Comparison of ENCODE assay signal across 16 cellular contexts in the genomic region with DNA sequence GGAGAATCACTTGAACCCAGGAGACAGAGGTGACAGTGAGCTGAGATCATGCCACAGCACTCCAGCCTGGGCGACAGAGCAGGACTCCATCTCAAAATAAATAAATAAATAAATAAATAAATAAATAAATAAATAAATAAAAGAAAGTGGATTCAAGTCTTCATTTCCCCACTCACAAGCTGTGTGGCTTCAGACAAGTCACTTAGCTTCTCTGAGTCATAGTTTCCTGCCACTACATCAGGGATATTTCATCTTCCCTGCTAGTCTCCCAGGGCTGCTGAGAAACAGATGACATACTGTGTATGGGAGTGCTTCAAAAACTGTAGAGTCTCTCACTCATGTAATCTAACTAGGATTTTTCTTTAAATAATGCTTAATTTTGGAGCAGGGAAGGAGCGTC. TPM values are rescaled to one million over a fixed set of nuclear protein-coding genes. Genes with fewer than 3 reads are reported as not detected.
A peak's percentile ranks its signal among the peaks of the same experiment; 100 is the strongest.
DNase-seq lines count a peak whose midpoint lies in the region; ATAC-seq and TF ChIP-seq lines count a peak whose summit lies in the region.
"Had no signal": no experiment of that assay in that cellular context is flagged by ENCODE, and none has a peak within 500 bp of the region (broad histone marks: within the 10 kb centered on the region; RNA-seq: fewer than 3 reads in every experiment).

No MANE protein-coding gene starts in this region.

- TF ChIP-seq CTCF in AG04449 (IDR thresholded peaks at IDR 0.05; ENCODE audit: insufficient read depth, low read length, missing control alignments), result no peak
- no peak for TF ChIP-seq CTCF in HEK293 (tag by site-specific recombination; IDR thresholded peaks at IDR 0.05)
- TF ChIP-seq CTCF in brain microvascular endothelial cell (IDR thresholded peaks at IDR 0.05; ENCODE audit: low read depth, low read length, missing control alignments), result no peak
- no peak for TF ChIP-seq CTCF in left lung (IDR thresholded peaks at IDR 0.05)

- no peaks in the 10 kb centered on the region for H3K27me3 ChIP-seq in brain microvascular endothelial cell (replicated peaks)
- H3K27me3 ChIP-seq in left lung, result no peaks in the 10 kb centered on the region
- H3K27me3 ChIP-seq: BLaER1 treated with 17β-estradiol and CSF1 and Interleukin-3, amounts not matched to agents 10 nM and 100 nM; ovary had no signal

- CTCF ChIA-PET in AG04449 (lab: Yijun Ruan, JAX) (interaction anchor here (0.8 to 1.2 kb wide), 3 partner anchors 8 to 359 kb away, joined by 3 to 4 read pairs (median 3); no protein-coding TSS in a partner anchor), HEK293 (lab: Yijun Ruan, JAX) (no interaction called here)

- DNase-seq in AG04449 (ENCODE audit: low read depth, low spot score) (peak; percentile 31), brain microvascular endothelial cell (peak; percentile 59), left lung (no peak), DMS 273 treated with DMSO at 0.1 percent for 48 hours (lab: John Stamatoyannopoulos, UW) (no peak), NCI-H2196 treated with DMSO at 0.1 percent for 48 hours (lab: John Stamatoyannopoulos, UW; ENCODE audit: unreplicated experiment) (no peak)
- DNase-seq: activated T-cell treated with anti-CD3 and anti-CD28 coated beads for 4 hours, left cardiac atrium, NCI-H226, ovary, Right ventricle myocardium superior had no signal

- H3K36me3 ChIP-seq in HEK293 (ENCODE audit: control insufficient read depth in 2 of 2, insufficient read depth in 1 of 2, low read length in 2 of 2) (no peaks in the 10 kb centered on the region), brain microvascular endothelial cell (replicated peaks) (no peaks in the 10 kb centered on the region), left lung (no peaks in the 10 kb centered on the region)
- H3K36me3 ChIP-seq: BLaER1 treated with 17β-estradiol and CSF1 and Interleukin-3, amounts not matched to agents 10 nM and 100 nM; HAP-1; ovary had no signal

- POLR2A ChIA-PET in AG04449 (lab: Yijun Ruan, JAX) (interaction anchor here (0.6 kb wide), 1 partner anchor 19 kb away, joined by 3 read pairs; no protein-coding TSS in a partner anchor), HEK293 (lab: Yijun Ruan, JAX) (no interaction called here)

- no peak overlapping the region for H3K27ac ChIP-seq in HEK293 (ENCODE audit: extremely low read depth, low read depth, low read length)
- H3K27ac ChIP-seq in brain microvascular endothelial cell, result peak overlapping the region; percentile 83
- peak overlapping the region in 1 of 2 donors; percentile 85 for H3K27ac ChIP-seq in left lung
- H3K27ac ChIP-seq: ovary, VCaP had no signal

- H3K9me3 ChIP-seq in HEK293 (ENCODE audit: control insufficient read depth, insufficient read depth, low read depth, low read length), result no peaks in the 10 kb centered on the region
- no peaks in the 10 kb centered on the region for H3K9me3 ChIP-seq in left lung
- H3K9me3 ChIP-seq: BLaER1 treated with 17β-estradiol and CSF1 and Interleukin-3, amounts not matched to agents 10 nM and 100 nM; HAP-1; ovary had no signal

- in situ Hi-C loops in brain microvascular endothelial cell (cut with HindIII; ENCODE audit: low pct_ligation_motif_present, low sequenced_read_pairs), result no loop called here

- H3K4me3 ChIP-seq in AG04449 (ENCODE audit: low read depth, low read length) (no peak overlapping the region), HEK293 (ENCODE audit: low read depth, low read length) (no peak overlapping the region), brain microvascular endothelial cell (ENCODE audit: low read depth, low read length) (no peak overlapping the region), left lung (no peak overlapping the region)
- H3K4me3 ChIP-seq: BLaER1 treated with 17β-estradiol and CSF1 and Interleukin-3, amounts not matched to agents 10 nM and 100 nM; HAP-1; ovary had no signal

- no peaks in the 10 kb centered on the region for H3K4me1 ChIP-seq in HEK293 (ENCODE audit: control insufficient read depth, insufficient read depth, low read length)
- H3K4me1 ChIP-seq in left lung, result peaks cover 6 to 59% of the 10 kb centered on the region in 2 donors

- intact Hi-C loops in left lung (cut with DNase I), result no loop called here

- peak; percentile 37 for ATAC-seq in left lung
- ATAC-seq in GM19324 (IDR thresholded peaks at IDR 0.05; ENCODE audit: low FRiP score, unreplicated experiment), result no peak
- no peak for ATAC-seq in HG02973 (IDR thresholded peaks at IDR 0.05; ENCODE audit: unreplicated experiment)

TF ChIP-seq in HEK293, 187 proteins besides CTCF, POLR2A, EP300 and RAD21 (continues in another document):
- TF ChIP-seq RBAK (tag by site-specific recombination; IDR thresholded peaks at IDR 0.05) (no peak), BCL6B (tag by site-specific recombination; IDR thresholded peaks at IDR 0.05) (no peak), ZNF394 (tag by site-specific recombination; IDR thresholded peaks at IDR 0.05; ENCODE audit: borderline replicate concordance) (peak; percentile 74; the same call in 1 of the 2 replicates), ZNF24 (tag by site-specific recombination; IDR thresholded peaks at IDR 0.05) (no peak), ZBTB26 (tag by site-specific recombination; optimal IDR thresholded peaks at IDR 0.05) (no peak), ZNF426 (tag by site-specific recombination; IDR thresholded peaks at IDR 0.05) (peak; percentile 46), ZNF664 (tag by site-specific recombination; IDR thresholded peaks at IDR 0.05) (no peak), ZNF623 (tag by site-specific recombination; IDR thresholded peaks at IDR 0.05) (peak; percentile 43)
- TF ChIP-seq, protein P1, sequence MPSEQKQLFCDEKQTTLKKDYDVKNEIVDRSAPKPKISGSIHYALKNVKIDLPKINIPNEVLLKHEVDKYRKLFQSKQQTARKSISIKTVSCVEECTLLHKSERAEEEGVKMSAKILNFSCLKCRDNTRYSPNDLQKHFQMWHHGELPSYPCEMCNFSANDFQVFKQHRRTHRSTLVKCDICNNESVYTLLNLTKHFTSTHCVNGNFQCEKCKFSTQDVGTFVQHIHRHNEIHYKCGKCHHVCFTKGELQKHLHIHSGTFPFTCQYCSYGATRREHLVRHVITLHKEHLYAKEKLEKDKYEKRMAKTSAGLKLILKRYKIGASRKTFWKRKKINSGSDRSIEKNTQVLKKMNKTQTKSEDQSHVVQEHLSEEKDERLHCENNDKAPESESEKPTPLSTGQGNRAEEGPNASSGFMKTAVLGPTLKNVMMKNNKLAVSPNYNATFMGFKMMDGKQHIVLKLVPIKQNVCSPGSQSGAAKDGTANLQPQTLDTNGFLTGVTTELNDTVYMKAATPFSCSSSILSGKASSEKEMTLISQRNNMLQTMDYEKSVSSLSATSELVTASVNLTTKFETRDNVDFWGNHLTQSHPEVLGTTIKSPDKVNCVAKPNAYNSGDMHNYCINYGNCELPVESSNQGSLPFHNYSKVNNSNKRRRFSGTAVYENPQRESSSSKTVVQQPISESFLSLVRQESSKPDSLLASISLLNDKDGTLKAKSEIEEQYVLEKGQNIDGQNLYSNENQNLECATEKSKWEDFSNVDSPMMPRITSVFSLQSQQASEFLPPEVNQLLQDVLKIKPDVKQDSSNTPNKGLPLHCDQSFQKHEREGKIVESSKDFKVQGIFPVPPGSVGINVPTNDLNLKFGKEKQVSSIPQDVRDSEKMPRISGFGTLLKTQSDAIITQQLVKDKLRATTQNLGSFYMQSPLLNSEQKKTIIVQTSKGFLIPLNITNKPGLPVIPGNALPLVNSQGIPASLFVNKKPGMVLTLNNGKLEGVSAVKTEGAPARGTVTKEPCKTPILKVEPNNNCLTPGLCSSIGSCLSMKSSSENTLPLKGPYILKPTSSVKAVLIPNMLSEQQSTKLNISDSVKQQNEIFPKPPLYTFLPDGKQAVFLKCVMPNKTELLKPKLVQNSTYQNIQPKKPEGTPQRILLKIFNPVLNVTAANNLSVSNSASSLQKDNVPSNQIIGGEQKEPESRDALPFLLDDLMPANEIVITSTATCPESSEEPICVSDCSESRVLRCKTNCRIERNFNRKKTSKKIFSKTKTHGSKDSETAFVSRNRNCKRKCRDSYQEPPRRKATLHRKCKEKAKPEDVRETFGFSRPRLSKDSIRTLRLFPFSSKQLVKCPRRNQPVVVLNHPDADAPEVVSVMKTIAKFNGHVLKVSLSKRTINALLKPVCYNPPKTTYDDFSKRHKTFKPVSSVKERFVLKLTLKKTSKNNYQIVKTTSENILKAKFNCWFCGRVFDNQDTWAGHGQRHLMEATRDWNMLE (tag by site-specific recombination; conservative IDR thresholded peaks at IDR 0.05; ENCODE audit: low read depth), result peak; percentile 54; the same call in 1 of the 2 replicates

RNA-seq across cellular contexts. Expression of gene TBC1D9, which starts 37.2 kb away (rescaled TPM):
- 10 to 100 TPM; 29.0 to 34.0 TPM for total RNA-seq in left lung

Comparison
In these comparisons a context has a peak if more than half of its experiments do, and no peak if none do; other contexts are left out.
1. DNase-seq: peak in AG04449 (single experiment) and brain microvascular endothelial cell (single experiment); none in left lung (0 of 2), DMS 273 treated with DMSO at 0.1 percent for 48 hours (single experiment) and NCI-H2196 treated with DMSO at 0.1 percent for 48 hours (single experiment).